In the genomic region with DNA sequence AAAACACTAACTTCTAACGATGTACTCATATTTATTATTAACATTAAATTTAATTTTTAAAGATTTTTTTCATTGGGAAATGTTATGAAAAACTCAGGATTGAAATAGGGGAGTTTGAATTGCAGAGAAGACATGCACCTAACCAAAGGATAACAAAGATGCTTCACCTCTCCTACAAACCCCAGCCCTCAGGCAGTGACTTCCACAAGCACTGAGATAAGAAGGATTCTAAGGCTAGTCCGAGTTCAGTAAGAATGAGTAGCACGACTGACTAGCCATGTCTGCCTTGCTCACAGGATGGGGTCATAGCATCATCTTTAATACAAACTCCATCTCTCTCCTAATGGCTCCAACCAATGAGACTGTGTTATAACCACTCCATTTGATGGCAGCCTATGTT, we compare ENCODE assay signal across 2 cellular contexts.
TF ChIP-seq lines count a peak whose summit lies in the region.

No MANE protein-coding gene starts in this region.

TF ChIP-seq in IMR-90, 13 proteins besides CTCF, POLR2A, EP300 and RAD21:
- no peak for TF ChIP-seq CEBPB (IDR thresholded peaks at IDR 0.05; ENCODE audit: low read depth, low read length)
- TF ChIP-seq, protein P1, sequence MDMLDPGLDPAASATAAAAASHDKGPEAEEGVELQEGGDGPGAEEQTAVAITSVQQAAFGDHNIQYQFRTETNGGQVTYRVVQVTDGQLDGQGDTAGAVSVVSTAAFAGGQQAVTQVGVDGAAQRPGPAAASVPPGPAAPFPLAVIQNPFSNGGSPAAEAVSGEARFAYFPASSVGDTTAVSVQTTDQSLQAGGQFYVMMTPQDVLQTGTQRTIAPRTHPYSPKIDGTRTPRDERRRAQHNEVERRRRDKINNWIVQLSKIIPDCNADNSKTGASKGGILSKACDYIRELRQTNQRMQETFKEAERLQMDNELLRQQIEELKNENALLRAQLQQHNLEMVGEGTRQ (IDR thresholded peaks at IDR 0.05; ENCODE audit: low read depth, low read length), result no peak
- no peak for TF ChIP-seq CHD1 (IDR thresholded peaks at IDR 0.05; ENCODE audit: low read depth, low read length)
- no peak for TF ChIP-seq NFE2L2 (IDR thresholded peaks at IDR 0.05; ENCODE audit: low read depth, low read length)
- no peak for TF ChIP-seq FOS (IDR thresholded peaks at IDR 0.05; ENCODE audit: low read depth, low read length)
- TF ChIP-seq BHLHE40 (IDR thresholded peaks at IDR 0.05; ENCODE audit: low read depth, low read length), result no peak
- TF ChIP-seq MAFK (IDR thresholded peaks at IDR 0.05; ENCODE audit: low read depth, low read length), result no peak
- TF ChIP-seq RFX5 (IDR thresholded peaks at IDR 0.05; ENCODE audit: low read depth, low read length), result no peak
- no peak for TF ChIP-seq MAZ (IDR thresholded peaks at IDR 0.05; ENCODE audit: borderline replicate concordance, low read depth, low read length)
- TF ChIP-seq, protein P2, sequence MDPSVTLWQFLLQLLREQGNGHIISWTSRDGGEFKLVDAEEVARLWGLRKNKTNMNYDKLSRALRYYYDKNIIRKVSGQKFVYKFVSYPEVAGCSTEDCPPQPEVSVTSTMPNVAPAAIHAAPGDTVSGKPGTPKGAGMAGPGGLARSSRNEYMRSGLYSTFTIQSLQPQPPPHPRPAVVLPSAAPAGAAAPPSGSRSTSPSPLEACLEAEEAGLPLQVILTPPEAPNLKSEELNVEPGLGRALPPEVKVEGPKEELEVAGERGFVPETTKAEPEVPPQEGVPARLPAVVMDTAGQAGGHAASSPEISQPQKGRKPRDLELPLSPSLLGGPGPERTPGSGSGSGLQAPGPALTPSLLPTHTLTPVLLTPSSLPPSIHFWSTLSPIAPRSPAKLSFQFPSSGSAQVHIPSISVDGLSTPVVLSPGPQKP (IDR thresholded peaks at IDR 0.05; ENCODE audit: borderline replicate concordance, low read depth, low read length), result no peak
- TF ChIP-seq RCOR1 (IDR thresholded peaks at IDR 0.05; ENCODE audit: insufficient replicate concordance, low read length), result no peak
- TF ChIP-seq MXI1 (IDR thresholded peaks at IDR 0.05; ENCODE audit: borderline replicate concordance, low read depth, low read length), result no peak

TF ChIP-seq in K562, 482 proteins besides CTCF, POLR2A, EP300 and RAD21:
- TF ChIP-seq ZNF41 (CRISPR knock-in tag; conservative IDR thresholded peaks at IDR 0.05) (no peak), KDM5B (IDR thresholded peaks at IDR 0.05; ENCODE audit: insufficient replicate concordance, low read depth, low read length) (no peak), FIP1L1 (IDR thresholded peaks at IDR 0.05; ENCODE audit: low read depth, low read length, poor library complexity, severe bottlenecking) (no peak), L3MBTL2 (IDR thresholded peaks at IDR 0.05) (no peak), RBBP5 (IDR thresholded peaks at IDR 0.05; ENCODE audit: borderline replicate concordance, insufficient read depth, low read length, poor library complexity, severe bottlenecking) (no peak), ZFP1 (CRISPR knock-in tag; IDR thresholded peaks at IDR 0.05) (no peak), RUNX1 (IDR thresholded peaks at IDR 0.05; ENCODE audit: low read depth) (no peak), KAT7 (CRISPR knock-in tag; IDR thresholded peaks at IDR 0.05; ENCODE audit: borderline replicate concordance) (no peak), THRAP3 (IDR thresholded peaks at IDR 0.05; ENCODE audit: borderline replicate concordance) (no peak), POLR3G (IDR thresholded peaks at IDR 0.05; ENCODE audit: extremely low read depth, insufficient read length, insufficient replicate concordance) (no peak), SRSF3 (IDR thresholded peaks at IDR 0.05; ENCODE audit: insufficient read depth, low read length) (no peak), NEUROD1 (IDR thresholded peaks at IDR 0.05; ENCODE audit: borderline replicate concordance, low read depth, low read length, partially characterized antibody) (no peak), POLR3A (IDR thresholded peaks at IDR 0.05; ENCODE audit: borderline replicate concordance, extremely low read depth, insufficient read depth, insufficient read length) (no peak), KLF10 (CRISPR knock-in tag; IDR thresholded peaks at IDR 0.05) (no peak), ARNT (IDR thresholded peaks at IDR 0.05) (no peak), PTBP1 (IDR thresholded peaks at IDR 0.05; ENCODE audit: low read depth, low read length) (no peak)
- TF ChIP-seq, protein P3, sequence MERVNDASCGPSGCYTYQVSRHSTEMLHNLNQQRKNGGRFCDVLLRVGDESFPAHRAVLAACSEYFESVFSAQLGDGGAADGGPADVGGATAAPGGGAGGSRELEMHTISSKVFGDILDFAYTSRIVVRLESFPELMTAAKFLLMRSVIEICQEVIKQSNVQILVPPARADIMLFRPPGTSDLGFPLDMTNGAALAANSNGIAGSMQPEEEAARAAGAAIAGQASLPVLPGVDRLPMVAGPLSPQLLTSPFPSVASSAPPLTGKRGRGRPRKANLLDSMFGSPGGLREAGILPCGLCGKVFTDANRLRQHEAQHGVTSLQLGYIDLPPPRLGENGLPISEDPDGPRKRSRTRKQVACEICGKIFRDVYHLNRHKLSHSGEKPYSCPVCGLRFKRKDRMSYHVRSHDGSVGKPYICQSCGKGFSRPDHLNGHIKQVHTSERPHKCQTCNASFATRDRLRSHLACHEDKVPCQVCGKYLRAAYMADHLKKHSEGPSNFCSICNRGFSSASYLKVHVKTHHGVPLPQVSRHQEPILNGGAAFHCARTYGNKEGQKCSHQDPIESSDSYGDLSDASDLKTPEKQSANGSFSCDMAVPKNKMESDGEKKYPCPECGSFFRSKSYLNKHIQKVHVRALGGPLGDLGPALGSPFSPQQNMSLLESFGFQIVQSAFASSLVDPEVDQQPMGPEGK (CRISPR knock-in tag; IDR thresholded peaks at IDR 0.05; ENCODE audit: borderline replicate concordance), result no peak
- TF ChIP-seq, protein P4, sequence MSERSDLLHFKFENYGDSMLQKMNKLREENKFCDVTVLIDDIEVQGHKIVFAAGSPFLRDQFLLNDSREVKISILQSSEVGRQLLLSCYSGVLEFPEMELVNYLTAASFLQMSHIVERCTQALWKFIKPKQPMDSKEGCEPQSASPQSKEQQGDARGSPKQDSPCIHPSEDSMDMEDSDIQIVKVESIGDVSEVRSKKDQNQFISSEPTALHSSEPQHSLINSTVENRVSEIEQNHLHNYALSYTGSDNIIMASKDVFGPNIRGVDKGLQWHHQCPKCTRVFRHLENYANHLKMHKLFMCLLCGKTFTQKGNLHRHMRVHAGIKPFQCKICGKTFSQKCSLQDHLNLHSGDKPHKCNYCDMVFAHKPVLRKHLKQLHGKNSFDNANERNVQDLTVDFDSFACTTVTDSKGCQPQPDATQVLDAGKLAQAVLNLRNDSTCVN (CRISPR knock-in tag; IDR thresholded peaks at IDR 0.05), result no peak
- TF ChIP-seq, protein P5, sequence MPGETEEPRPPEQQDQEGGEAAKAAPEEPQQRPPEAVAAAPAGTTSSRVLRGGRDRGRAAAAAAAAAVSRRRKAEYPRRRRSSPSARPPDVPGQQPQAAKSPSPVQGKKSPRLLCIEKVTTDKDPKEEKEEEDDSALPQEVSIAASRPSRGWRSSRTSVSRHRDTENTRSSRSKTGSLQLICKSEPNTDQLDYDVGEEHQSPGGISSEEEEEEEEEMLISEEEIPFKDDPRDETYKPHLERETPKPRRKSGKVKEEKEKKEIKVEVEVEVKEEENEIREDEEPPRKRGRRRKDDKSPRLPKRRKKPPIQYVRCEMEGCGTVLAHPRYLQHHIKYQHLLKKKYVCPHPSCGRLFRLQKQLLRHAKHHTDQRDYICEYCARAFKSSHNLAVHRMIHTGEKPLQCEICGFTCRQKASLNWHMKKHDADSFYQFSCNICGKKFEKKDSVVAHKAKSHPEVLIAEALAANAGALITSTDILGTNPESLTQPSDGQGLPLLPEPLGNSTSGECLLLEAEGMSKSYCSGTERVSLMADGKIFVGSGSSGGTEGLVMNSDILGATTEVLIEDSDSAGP (CRISPR knock-in tag; IDR thresholded peaks at IDR 0.05), result no peak
- TF ChIP-seq, protein P6, sequence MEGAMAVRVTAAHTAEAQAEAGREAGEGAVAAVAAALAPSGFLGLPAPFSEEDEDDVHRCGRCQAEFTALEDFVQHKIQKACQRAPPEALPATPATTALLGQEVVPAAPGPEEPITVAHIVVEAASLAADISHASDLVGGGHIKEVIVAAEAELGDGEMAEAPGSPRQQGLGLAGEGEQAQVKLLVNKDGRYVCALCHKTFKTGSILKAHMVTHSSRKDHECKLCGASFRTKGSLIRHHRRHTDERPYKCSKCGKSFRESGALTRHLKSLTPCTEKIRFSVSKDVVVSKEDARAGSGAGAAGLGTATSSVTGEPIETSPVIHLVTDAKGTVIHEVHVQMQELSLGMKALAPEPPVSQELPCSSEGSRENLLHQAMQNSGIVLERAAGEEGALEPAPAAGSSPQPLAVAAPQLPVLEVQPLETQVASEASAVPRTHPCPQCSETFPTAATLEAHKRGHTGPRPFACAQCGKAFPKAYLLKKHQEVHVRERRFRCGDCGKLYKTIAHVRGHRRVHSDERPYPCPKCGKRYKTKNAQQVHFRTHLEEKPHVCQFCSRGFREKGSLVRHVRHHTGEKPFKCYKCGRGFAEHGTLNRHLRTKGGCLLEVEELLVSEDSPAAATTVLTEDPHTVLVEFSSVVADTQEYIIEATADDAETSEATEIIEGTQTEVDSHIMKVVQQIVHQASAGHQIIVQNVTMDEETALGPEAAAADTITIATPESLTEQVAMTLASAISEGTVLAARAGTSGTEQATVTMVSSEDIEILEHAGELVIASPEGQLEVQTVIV (CRISPR knock-in tag; IDR thresholded peaks at IDR 0.05; ENCODE audit: borderline replicate concordance), result no peak
